Comparison of ENCODE assay signal across 1 cellular context in the genomic region with DNA sequence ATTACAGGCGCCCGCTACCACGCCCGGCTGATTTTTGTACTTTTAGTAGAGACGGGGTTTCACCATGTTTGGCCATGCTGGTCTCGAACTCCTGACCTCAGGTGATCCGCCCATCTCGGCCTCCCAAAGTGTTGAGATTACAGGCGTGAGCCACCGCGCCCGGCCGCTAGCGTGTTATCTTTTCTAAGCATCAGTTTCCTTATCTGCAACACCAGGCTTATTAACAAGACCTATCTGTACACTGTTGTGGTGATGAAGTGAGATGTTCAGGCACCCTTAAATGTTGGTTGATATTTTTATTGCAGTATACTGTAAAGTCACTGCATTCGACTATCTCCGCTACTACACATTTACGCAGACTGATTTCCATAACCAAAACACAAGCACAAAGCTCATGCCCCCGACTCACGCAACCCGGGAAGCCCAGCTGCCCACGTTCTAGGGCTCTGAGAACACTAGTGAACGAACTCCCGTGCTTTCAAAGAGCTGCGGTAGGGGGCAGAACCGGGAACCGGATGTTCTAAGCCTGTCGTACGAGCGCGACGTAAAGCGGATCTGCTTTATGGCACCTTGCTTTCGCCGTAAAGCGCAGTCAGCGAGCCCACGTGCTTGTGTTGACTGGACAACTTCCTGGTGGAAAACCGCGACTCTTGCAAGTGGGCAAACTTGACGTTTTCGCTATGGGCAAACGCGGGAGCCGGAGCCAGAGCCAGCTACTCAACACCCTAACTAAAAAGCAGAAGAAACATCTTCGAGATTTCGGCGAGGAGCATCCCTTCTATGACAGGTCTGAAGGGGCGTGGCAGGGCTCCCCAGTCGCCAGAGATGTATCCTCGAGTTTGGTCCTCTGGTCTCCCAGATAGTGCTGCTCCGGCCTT.
TF ChIP-seq lines count a peak whose summit lies in the region.

A gene with protein sequence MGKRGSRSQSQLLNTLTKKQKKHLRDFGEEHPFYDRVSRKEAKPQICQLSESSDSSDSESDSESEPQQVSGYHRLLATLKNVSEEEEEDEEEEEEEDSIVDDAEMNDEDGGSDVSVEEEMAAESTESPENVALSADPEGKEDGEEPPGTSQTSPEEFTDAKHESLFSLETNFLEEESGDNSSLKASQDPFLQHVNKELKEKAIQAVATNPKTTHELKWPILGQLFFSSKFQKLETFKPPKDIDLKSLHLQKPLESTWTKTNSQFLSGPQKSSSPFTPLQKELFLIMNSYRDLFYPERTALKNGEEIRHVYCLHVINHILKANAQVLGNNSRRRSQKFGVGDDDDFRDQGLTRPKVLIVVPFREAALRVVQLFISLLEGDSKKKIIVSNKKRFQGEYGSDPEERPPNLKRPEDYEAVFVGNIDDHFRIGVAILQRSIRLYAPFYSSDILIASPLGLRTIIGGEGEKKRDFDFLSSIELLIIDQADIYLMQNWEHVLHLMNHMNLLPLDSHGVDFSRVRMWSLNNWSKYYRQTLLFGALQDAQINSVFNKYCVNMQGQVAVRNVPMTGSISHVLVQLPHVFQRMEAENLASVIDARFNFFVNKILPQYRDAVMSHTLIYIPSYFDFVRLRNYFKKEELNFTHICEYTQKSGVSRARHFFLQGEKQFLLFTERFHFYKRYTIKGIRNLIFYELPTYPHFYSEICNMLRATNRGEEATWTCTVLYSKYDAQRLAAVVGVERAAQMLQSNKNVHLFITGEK (plus strand): TSS at position 589 of the 878 bp plus-strand sequence. CDS start 92 bp downstream, at position 681.

TF ChIP-seq in K562, 482 proteins besides CTCF, POLR2A, EP300 and RAD21 (continued from another document and continues in another):
- TF ChIP-seq, protein P1, sequence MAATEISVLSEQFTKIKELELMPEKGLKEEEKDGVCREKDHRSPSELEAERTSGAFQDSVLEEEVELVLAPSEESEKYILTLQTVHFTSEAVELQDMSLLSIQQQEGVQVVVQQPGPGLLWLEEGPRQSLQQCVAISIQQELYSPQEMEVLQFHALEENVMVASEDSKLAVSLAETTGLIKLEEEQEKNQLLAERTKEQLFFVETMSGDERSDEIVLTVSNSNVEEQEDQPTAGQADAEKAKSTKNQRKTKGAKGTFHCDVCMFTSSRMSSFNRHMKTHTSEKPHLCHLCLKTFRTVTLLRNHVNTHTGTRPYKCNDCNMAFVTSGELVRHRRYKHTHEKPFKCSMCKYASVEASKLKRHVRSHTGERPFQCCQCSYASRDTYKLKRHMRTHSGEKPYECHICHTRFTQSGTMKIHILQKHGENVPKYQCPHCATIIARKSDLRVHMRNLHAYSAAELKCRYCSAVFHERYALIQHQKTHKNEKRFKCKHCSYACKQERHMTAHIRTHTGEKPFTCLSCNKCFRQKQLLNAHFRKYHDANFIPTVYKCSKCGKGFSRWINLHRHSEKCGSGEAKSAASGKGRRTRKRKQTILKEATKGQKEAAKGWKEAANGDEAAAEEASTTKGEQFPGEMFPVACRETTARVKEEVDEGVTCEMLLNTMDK (IDR thresholded peaks at IDR 0.05; ENCODE audit: borderline replicate concordance, insufficient read depth, low read depth, low read length, poor library complexity, severe bottlenecking): peak; percentile 93
- no peak for TF ChIP-seq NFE2L1 (tag; IDR thresholded peaks at IDR 0.05; ENCODE audit: borderline replicate concordance, low read depth)
- TF ChIP-seq, protein P2, sequence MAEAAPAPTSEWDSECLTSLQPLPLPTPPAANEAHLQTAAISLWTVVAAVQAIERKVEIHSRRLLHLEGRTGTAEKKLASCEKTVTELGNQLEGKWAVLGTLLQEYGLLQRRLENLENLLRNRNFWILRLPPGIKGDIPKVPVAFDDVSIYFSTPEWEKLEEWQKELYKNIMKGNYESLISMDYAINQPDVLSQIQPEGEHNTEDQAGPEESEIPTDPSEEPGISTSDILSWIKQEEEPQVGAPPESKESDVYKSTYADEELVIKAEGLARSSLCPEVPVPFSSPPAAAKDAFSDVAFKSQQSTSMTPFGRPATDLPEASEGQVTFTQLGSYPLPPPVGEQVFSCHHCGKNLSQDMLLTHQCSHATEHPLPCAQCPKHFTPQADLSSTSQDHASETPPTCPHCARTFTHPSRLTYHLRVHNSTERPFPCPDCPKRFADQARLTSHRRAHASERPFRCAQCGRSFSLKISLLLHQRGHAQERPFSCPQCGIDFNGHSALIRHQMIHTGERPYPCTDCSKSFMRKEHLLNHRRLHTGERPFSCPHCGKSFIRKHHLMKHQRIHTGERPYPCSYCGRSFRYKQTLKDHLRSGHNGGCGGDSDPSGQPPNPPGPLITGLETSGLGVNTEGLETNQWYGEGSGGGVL (CRISPR knock-in tag; IDR thresholded peaks at IDR 0.05): no peak
- TF ChIP-seq, protein P3, sequence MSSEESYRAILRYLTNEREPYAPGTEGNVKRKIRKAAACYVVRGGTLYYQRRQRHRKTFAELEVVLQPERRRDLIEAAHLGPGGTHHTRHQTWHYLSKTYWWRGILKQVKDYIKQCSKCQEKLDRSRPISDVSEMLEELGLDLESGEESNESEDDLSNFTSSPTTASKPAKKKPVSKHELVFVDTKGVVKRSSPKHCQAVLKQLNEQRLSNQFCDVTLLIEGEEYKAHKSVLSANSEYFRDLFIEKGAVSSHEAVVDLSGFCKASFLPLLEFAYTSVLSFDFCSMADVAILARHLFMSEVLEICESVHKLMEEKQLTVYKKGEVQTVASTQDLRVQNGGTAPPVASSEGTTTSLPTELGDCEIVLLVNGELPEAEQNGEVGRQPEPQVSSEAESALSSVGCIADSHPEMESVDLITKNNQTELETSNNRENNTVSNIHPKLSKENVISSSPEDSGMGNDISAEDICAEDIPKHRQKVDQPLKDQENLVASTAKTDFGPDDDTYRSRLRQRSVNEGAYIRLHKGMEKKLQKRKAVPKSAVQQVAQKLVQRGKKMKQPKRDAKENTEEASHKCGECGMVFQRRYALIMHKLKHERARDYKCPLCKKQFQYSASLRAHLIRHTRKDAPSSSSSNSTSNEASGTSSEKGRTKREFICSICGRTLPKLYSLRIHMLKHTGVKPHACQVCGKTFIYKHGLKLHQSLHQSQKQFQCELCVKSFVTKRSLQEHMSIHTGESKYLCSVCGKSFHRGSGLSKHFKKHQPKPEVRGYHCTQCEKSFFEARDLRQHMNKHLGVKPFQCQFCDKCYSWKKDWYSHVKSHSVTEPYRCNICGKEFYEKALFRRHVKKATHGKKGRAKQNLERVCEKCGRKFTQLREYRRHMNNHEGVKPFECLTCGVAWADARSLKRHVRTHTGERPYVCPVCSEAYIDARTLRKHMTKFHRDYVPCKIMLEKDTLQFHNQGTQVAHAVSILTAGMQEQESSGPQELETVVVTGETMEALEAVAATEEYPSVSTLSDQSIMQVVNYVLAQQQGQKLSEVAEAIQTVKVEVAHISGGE (CRISPR knock-in tag; IDR thresholded peaks at IDR 0.05): no peak
- TF ChIP-seq CBX8 (IDR thresholded peaks at IDR 0.05; ENCODE audit: borderline replicate concordance, extremely low read depth, low read depth, low read length, poor library complexity, severe bottlenecking): no peak
- no peak for TF ChIP-seq ZNF282 (CRISPR knock-in tag; IDR thresholded peaks at IDR 0.05)
- TF ChIP-seq MAFG (tag; conservative IDR thresholded peaks at IDR 0.05): no peak
- TF ChIP-seq ZNF175 (CRISPR knock-in tag; IDR thresholded peaks at IDR 0.05; ENCODE audit: low read depth): 0 out of 2 replicates have a peak, but pooled peaks have one; percentile 39
- TF ChIP-seq ZNF197 (CRISPR knock-in tag; IDR thresholded peaks at IDR 0.05; ENCODE audit: low read depth): no peak
- TF ChIP-seq ZNF507 (tag; conservative IDR thresholded peaks at IDR 0.05): no peak
- TF ChIP-seq FOSL1 (tag; conservative IDR thresholded peaks at IDR 0.05): peak; percentile 66
- no peak for TF ChIP-seq HMGN3 (IDR thresholded peaks at IDR 0.05; ENCODE audit: borderline replicate concordance, extremely low read depth, insufficient read length, low read depth, low read length)
- TF ChIP-seq DMBX1 (CRISPR knock-in tag; IDR thresholded peaks at IDR 0.05; ENCODE audit: borderline replicate concordance): no peak
- peak; percentile 13; the same call in 1 of the 2 replicates for TF ChIP-seq TRIM25 (IDR thresholded peaks at IDR 0.05; ENCODE audit: borderline replicate concordance)
- TF ChIP-seq ZNF639 (CRISPR knock-in tag; conservative IDR thresholded peaks at IDR 0.05 in 1 of 2, IDR thresholded peaks at IDR 0.05 in 1 of 2): peak in 1 of 2 experiments; percentile 65; a peak in 2 of 4 replicates
- TF ChIP-seq CHD7 (IDR thresholded peaks at IDR 0.05; ENCODE audit: low read depth, low read length): no peak
- no peak for TF ChIP-seq ZNF23 (CRISPR knock-in tag; IDR thresholded peaks at IDR 0.05)
- no peak; the same call in 1 of the 2 replicates for TF ChIP-seq STAG1 (CRISPR knock-in tag; IDR thresholded peaks at IDR 0.05; ENCODE audit: borderline replicate concordance)
- peak; percentile 46; the same call in 1 of the 2 replicates for TF ChIP-seq ZNF384 (IDR thresholded peaks at IDR 0.05; ENCODE audit: low read depth, low read length)
- peak; percentile 23; the same call in 1 of the 2 replicates for TF ChIP-seq ZKSCAN1 (IDR thresholded peaks at IDR 0.05; ENCODE audit: low read depth, low read length)
